ENCODE assay signal across 18 cellular contexts in the genomic region with DNA sequence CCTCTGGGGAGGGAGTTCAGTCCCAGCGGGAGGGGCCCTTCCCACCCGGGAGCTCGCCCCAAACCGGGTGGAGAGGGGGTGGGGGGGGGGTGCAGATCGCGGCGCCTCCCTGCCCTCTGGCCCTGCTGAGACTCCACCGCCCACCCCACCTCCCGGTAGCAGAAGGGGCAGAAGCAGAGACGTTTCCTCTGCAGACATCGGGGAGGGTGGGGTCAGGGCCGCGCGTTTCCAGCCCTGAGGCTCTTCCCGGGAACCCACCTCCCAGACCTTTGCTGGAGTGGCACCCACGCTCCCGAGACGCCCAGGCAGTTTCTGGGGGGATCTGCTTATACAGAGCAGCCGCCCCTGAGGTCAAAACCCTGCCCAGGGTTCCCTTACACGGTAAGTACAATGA. TPM values are rescaled to one million over a fixed set of nuclear protein-coding genes. Genes with fewer than 3 reads are reported as not detected.
DNase-seq lines count a peak whose midpoint lies in the region; ATAC-seq and TF ChIP-seq lines count a peak whose summit lies in the region.
"Had no signal": no experiment of that assay in that cellular context is flagged by ENCODE, and none has a peak within 500 bp of the region (broad histone marks: within the 10 kb centered on the region; RNA-seq: fewer than 3 reads in every experiment).

No MANE protein-coding gene starts in this region.

- no peaks in the 10 kb centered on the region for H3K9me3 ChIP-seq in NT2/D1 (ENCODE audit: insufficient read depth, low read length)
- H3K9me3 ChIP-seq: gastroesophageal sphincter, left lung, thyroid gland had no signal

- H3K4me1 Mint-ChIP-seq in naive thymus-derived CD8-positive, alpha-beta T cell, result peaks cover 14 to 35% (median 33%) of the 10 kb centered on the region in 4 donors

- H3K27ac ChIP-seq in dorsolateral prefrontal cortex, result peak overlapping the region in 18 of 59 donors; percentile 16 to 94 (median 54)
- H3K27ac ChIP-seq: gastroesophageal sphincter, GM23248, left lung, thyroid gland had no signal

- peaks cover 17 to 36% (median 29%) of the 10 kb centered on the region in 5 donors for H3K27me3 Mint-ChIP-seq in naive thymus-derived CD8-positive, alpha-beta T cell

- H3K4me1 ChIP-seq in NT2/D1 (ENCODE audit: insufficient read depth, insufficient read length), result peaks cover 27% of the 10 kb centered on the region

- DNase-seq in D341Med (ENCODE audit: low spot score) (peak; percentile 37), NT2/D1 (ENCODE audit: low read depth, low spot score) (no peak), dorsolateral prefrontal cortex (peak in 1 of 10 donors; percentile 22), DMS153 (lab: John Stamatoyannopoulos, UW) (no peak), NCI-H146 treated with DMSO at 0.1 percent for 48 hours (lab: John Stamatoyannopoulos, UW; ENCODE audit: unreplicated experiment) (no peak)
- peak in 1 of 10 donors; percentile 45 for DNase-seq in naive thymus-derived CD8-positive, alpha-beta T cell
- DNase-seq in activated CD4-positive, alpha-beta T cell treated with anti-CD3 and anti-CD28 coated beads, Interleukin-2, amount 50 U/mL, for 1 hour, result no peak
- DNase-seq: activated CD4-positive, alpha-beta T cell treated with anti-CD3 and anti-CD28 coated beads for 36 hours; activated CD8-positive, alpha-beta memory T cell treated with anti-CD3 and anti-CD28 coated beads, Interleukin-2, amount 10 ng/mL, durations not matched to agents 7 days and 5 days; CD4-positive, alpha-beta T cell; GM23248; thyroid gland had no signal

- POLR2A ChIA-PET in naive thymus-derived CD8-positive, alpha-beta T cell (lab: Charles Lee), result interaction anchor here (0.5 kb wide), 1 partner anchor 17 kb away, joined by 3 read pairs; no protein-coding TSS in a partner anchor

- no peaks in the 10 kb centered on the region for H3K36me3 Mint-ChIP-seq in naive thymus-derived CD8-positive, alpha-beta T cell
- H3K36me3 Mint-ChIP-seq: activated CD8-positive, alpha-beta memory T cell treated with anti-CD3 and anti-CD28 coated beads, Interleukin-2, amount 10 ng/mL, durations not matched to agents 7 days and 5 days had no signal

- H3K36me3 ChIP-seq in NT2/D1 (ENCODE audit: insufficient read depth, insufficient read length, low read length), result no peaks in the 10 kb centered on the region
- H3K36me3 ChIP-seq: gastroesophageal sphincter, left lung, thyroid gland had no signal

- ATAC-seq in naive thymus-derived CD8-positive, alpha-beta T cell, result no peak
- no peak for ATAC-seq in GM19035 (IDR thresholded peaks at IDR 0.05; ENCODE audit: unreplicated experiment)
- ATAC-seq: activated CD4-positive, alpha-beta T cell treated with anti-CD3 and anti-CD28 coated beads for 36 hours; activated CD8-positive, alpha-beta memory T cell treated with anti-CD3 and anti-CD28 coated beads, Interleukin-2, amount 10 ng/mL, durations not matched to agents 7 days and 5 days; gastroesophageal sphincter; HepG2; left lung; Panc1 had no signal

- intact Hi-C loops in dorsolateral prefrontal cortex (cut with DNase I), result no loop called here

- peak overlapping the region; percentile 51 for H3K4me3 ChIP-seq in NT2/D1 (ENCODE audit: insufficient read length, low read depth)
- peak overlapping the region in 48 of 59 donors; percentile 24 to 64 (median 47) for H3K4me3 ChIP-seq in dorsolateral prefrontal cortex
- H3K4me3 ChIP-seq: left lung, thyroid gland had no signal

- peak overlapping the region; percentile 15 for H3K9ac ChIP-seq in NT2/D1 (ENCODE audit: insufficient read length, low read depth)
- H3K9ac ChIP-seq: GM23248 had no signal

- H3K27me3 ChIP-seq in NT2/D1 (ENCODE audit: insufficient read depth, insufficient read length) (peaks cover 46% of the 10 kb centered on the region), dorsolateral prefrontal cortex (peaks cover 0 to 51% (median 27%) of the 10 kb centered on the region in 45 donors)

- H3K9me3 Mint-ChIP-seq in naive thymus-derived CD8-positive, alpha-beta T cell, result no peaks in the 10 kb centered on the region
- H3K9me3 Mint-ChIP-seq: activated T-helper 2 cell treated with anti-CD3 and anti-CD28 coated beads, Interferon-gamma antibody, Interleukin-2, Interleukin-4, amounts not matched to agents 10 μg/mL and 5 μg/mL and 100 μg/mL, durations not matched to agents 14 hours and 24 hours and 36 hours; CD4-positive, alpha-beta T cell had no signal

- no peak for TF ChIP-seq CTCF in dorsolateral prefrontal cortex (IDR thresholded peaks at IDR 0.05 in 54 of 56, conservative IDR thresholded peaks at IDR 0.05 in 2 of 56; ENCODE audit: low read depth in 1 of 56, partially characterized antibody in 56 of 56)

- peak overlapping the region in 6 of 10 donors; percentile 6 to 59 (median 40) for H3K4me3 Mint-ChIP-seq in naive thymus-derived CD8-positive, alpha-beta T cell
- H3K4me3 Mint-ChIP-seq: activated CD8-positive, alpha-beta memory T cell treated with anti-CD3 and anti-CD28 coated beads, Interleukin-2, amount 10 ng/mL, durations not matched to agents 7 days and 5 days had no signal

- no peak overlapping the region for H3K27ac Mint-ChIP-seq in naive thymus-derived CD8-positive, alpha-beta T cell
- H3K27ac Mint-ChIP-seq: activated CD4-positive, alpha-beta T cell treated with anti-CD3 and anti-CD28 coated beads for 36 hours; activated CD8-positive, alpha-beta memory T cell treated with anti-CD3 and anti-CD28 coated beads, Interleukin-2, amount 10 ng/mL, durations not matched to agents 7 days and 5 days; activated T-helper 2 cell treated with anti-CD3 and anti-CD28 coated beads, Interferon-gamma antibody, Interleukin-2, Interleukin-4, amounts not matched to agents 10 μg/mL and 5 μg/mL and 100 μg/mL, durations not matched to agents 14 hours and 24 hours and 36 hours; CD4-positive, alpha-beta T cell had no signal

RNA-seq across cellular contexts. Expression of gene CPLX1, which starts 30.2 kb away (rescaled TPM):
- 100 to 1,000 TPM in 117 of 120 experiments, 10 to 100 TPM in 3; 50.4 to 376 (median 222) TPM for total RNA-seq in dorsolateral prefrontal cortex
- under 1 TPM in 1 of 2 experiments, not detected in 1; 0.29 TPM for total RNA-seq in naive thymus-derived CD8-positive, alpha-beta T cell
- polyA plus RNA-seq in naive thymus-derived CD8-positive, alpha-beta T cell, result not detected
- total RNA-seq: GM23248 had no signal
- polyA plus RNA-seq: GM23248 had no signal

Comparison
In these comparisons a context has a peak if more than half of its experiments do, and no peak if none do; other contexts are left out.
1. RNA of gene CPLX1, which starts 30.2 kb away (total RNA-seq): 50.4 to 376 TPM in dorsolateral prefrontal cortex; 0.29 TPM in naive thymus-derived CD8-positive, alpha-beta T cell; every median in the first group is over 10 times any median in the second.